ENCODE assay signal across 23 cellular contexts in genomic region chr10:8993859-8994258, GRCh38.
"Had no signal": no experiment of that assay in that cellular context is flagged by ENCODE, and none has a peak within 500 bp of the region (broad histone marks: within the 10 kb centered on the region; RNA-seq: fewer than 3 reads in every experiment).

No MANE protein-coding gene starts in this region.

- ATAC-seq: esophagus mucosa; gastrocnemius medialis; heart right ventricle; naive thymus-derived CD4-positive, alpha-beta T cell; sciatic nerve; stimulated activated memory B cell treated with anti-CD40 and anti-IgM and Interleukin-4, amounts not matched to agents 10 μg/mL and 1 μg/mL and 100 μg/mL, for 72 hours had no signal

- H3K36me3 Mint-ChIP-seq: naive thymus-derived CD4-positive, alpha-beta T cell; stimulated activated memory B cell treated with anti-CD40 and anti-IgM and Interleukin-4, amounts not matched to agents 10 μg/mL and 1 μg/mL and 100 μg/mL, for 72 hours had no signal

- H3K4me3 Mint-ChIP-seq: naive thymus-derived CD4-positive, alpha-beta T cell; nephron progenitor cell; stimulated activated memory B cell treated with anti-CD40 and anti-IgM and Interleukin-4, amounts not matched to agents 10 μg/mL and 1 μg/mL and 100 μg/mL, for 72 hours had no signal

- FAIRE-seq: islet of Langerhans had no signal

- H3K27me3 Mint-ChIP-seq: naive thymus-derived CD4-positive, alpha-beta T cell; stimulated activated memory B cell treated with anti-CD40 and anti-IgM and Interleukin-4, amounts not matched to agents 10 μg/mL and 1 μg/mL and 100 μg/mL, for 72 hours had no signal

- DNase-seq: cortex of kidney; dorsolateral prefrontal cortex; effector CD8-positive, alpha-beta T cell; gastrocnemius medialis; heart right ventricle; hypothalamus; kidney glomerular epithelial cell; mammary epithelial cell; naive thymus-derived CD4-positive, alpha-beta T cell; nephron progenitor cell; spleen; stimulated activated CD4-positive, alpha-beta T cell treated with anti-CD3 and anti-CD28 coated beads, Interleukin-15, amount 100 ng/mL, for 24 hours; stimulated activated CD4-positive, alpha-beta T cell treated with anti-CD3 and anti-CD28 coated beads, Interleukin-1b, Interleukin-23, amount 100 ng/mL, for 48 hours; stimulated activated CD4-positive, alpha-beta T cell treated with anti-CD3 and anti-CD28 coated beads, Interleukin-4, amount 100 ng/mL, for 24 hours; stomach; substantia nigra; transverse colon had no signal

- H3K4me3 ChIP-seq: dorsolateral prefrontal cortex, gastrocnemius medialis, heart right ventricle, prostate gland, spleen, stomach, thoracic aorta, transverse colon had no signal

- H3K9me3 Mint-ChIP-seq: naive thymus-derived CD4-positive, alpha-beta T cell; nephron progenitor cell had no signal

- H3K4me1 Mint-ChIP-seq: nephron progenitor cell; stimulated activated memory B cell treated with anti-CD40 and anti-IgM and Interleukin-4, amounts not matched to agents 10 μg/mL and 1 μg/mL and 100 μg/mL, for 72 hours had no signal

- H3K27ac Mint-ChIP-seq: naive thymus-derived CD4-positive, alpha-beta T cell; nephron progenitor cell; stimulated activated memory B cell treated with anti-CD40 and anti-IgM and Interleukin-4, amounts not matched to agents 10 μg/mL and 1 μg/mL and 100 μg/mL, for 72 hours had no signal
